Comparison of ENCODE assay signal across 16 cellular contexts in the genomic region with DNA sequence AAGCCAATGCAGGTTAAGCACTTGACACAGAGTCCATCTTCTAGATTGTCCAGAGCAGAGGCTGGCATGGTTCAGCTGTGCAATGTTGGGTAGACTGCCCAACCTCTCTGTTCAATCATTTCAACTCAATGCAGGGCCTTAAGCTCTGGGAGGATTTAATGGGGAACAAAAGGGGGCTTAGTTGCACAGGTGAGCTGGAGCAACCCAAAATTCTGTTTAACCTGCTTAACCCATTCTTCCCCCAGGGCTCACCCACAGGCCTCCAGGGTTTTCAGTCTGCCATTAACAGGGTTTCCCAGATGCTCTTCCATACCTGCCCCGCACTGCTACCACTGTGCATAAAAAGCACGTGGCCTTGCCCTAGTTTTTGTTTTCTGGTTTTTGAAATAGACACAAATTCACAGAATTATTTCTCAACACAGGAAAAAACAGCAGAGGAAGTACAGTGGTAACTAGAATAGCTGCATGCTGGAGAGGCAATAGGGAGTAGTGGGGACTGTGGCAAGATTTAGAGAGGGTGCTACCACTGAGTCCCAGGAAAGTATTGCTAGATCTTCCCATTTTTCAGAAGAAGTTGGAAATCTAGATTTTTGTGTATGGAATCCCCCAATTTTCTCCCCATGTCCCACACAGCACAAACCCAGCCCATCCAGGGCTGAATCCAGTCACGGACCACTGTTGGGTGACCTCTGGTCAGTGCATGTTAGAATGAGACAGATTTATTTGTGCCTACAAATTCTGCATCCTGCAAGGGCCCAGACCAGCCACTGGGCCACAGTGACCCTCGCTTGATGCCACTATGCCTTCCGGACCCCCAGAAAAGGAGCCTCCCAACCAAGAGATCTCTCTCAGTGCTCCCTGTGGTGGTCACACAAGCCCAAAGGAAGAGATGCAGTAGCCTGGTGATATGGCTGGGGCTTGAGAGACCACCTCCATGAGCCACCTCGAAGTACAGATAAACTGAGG. TPM values are rescaled to one million over a fixed set of nuclear protein-coding genes. Genes with fewer than 3 reads are reported as not detected.
DNase-seq lines count a peak whose midpoint lies in the region; ATAC-seq and TF ChIP-seq lines count a peak whose summit lies in the region.
"Had no signal": no experiment of that assay in that cellular context is flagged by ENCODE, and none has a peak within 500 bp of the region (broad histone marks: within the 10 kb centered on the region; RNA-seq: fewer than 3 reads in every experiment).

No MANE protein-coding gene starts in this region.

- POLR2A ChIA-PET in activated CD4-positive, alpha-beta T cell treated with anti-CD3 and anti-CD28 coated beads, Interleukin-2, amount 10 ng/mL, durations not matched to agents 7 days and 5 days (lab: Charles Lee) = interaction anchor here (0.5 to 0.6 kb wide), 2 partner anchors 32 to 33 kb away, joined by 3 read pairs; no protein-coding TSS in a partner anchor

- WGBS in esophagus, 2 donors = 89 to 91% methylated on average over 6 of the region's 6 CpGs
- no CpG with 5 or more reads among the region's 6 CpGs for WGBS in neuronal stem cell (ENCODE audit: extremely low coverage in 2 of 2, insufficient read length in 2 of 2, insufficient replicate concordance in 1 of 2), 2 donors
- WGBS in urinary bladder = 87% methylated on average over 6 of the region's 6 CpGs

- peaks cover 46% of the 10 kb centered on the region for H3K27me3 Mint-ChIP-seq in activated CD4-positive, alpha-beta T cell treated with anti-CD3 and anti-CD28 coated beads, Interleukin-2, amount 10 ng/mL, durations not matched to agents 7 days and 5 days

- H3K9me3 ChIP-seq in esophagus (ENCODE audit: control insufficient read depth in 2 of 2, insufficient read depth in 1 of 2, low read depth in 1 of 2, low read length in 1 of 2) (no peaks in the 10 kb centered on the region), neuronal stem cell (replicated peaks in 1 of 2; ENCODE audit: control insufficient read depth in 2 of 2, insufficient read depth in 1 of 2, low read depth in 1 of 2, low read length in 2 of 2) (no peaks in the 10 kb centered on the region)

- H3K79me1 ChIP-seq in neuronal stem cell (ENCODE audit: low read depth, low read length) = peaks cover 5% of the 10 kb centered on the region

- peaks cover 5% of the 10 kb centered on the region for H3K4me1 Mint-ChIP-seq in activated CD4-positive, alpha-beta T cell treated with anti-CD3 and anti-CD28 coated beads, Interleukin-2, amount 10 ng/mL, durations not matched to agents 7 days and 5 days

- no peak overlapping the region for H3K14ac ChIP-seq in neuronal stem cell (ENCODE audit: low read length)

- H3K27ac ChIP-seq in esophagus (ENCODE audit: low read depth in 2 of 2, low read length in 1 of 2) (peak overlapping the region; percentile 33 to 65), neuronal stem cell (replicated peaks; ENCODE audit: low read length) (no peak overlapping the region), urinary bladder (ENCODE audit: low read depth) (peak overlapping the region; percentile 39)

- no peak overlapping the region for H3K4me3 Mint-ChIP-seq in activated CD4-positive, alpha-beta T cell treated with anti-CD3 and anti-CD28 coated beads, Interleukin-2, amount 10 ng/mL, durations not matched to agents 7 days and 5 days
- H3K4me3 Mint-ChIP-seq: dendritic cell treated with granulocyte-macrophage colony-stimulating factor and Interleukin-4, amounts not matched to agents 40 ng/mL and 50 ng/mL, for 4 days; stimulated activated naive B cell treated with anti-CD40 and anti-IgM and Interleukin-4, amounts not matched to agents 10 μg/mL and 1 μg/mL and 100 μg/mL, for 72 hours had no signal

- H3K27ac Mint-ChIP-seq in activated CD4-positive, alpha-beta T cell treated with anti-CD3 and anti-CD28 coated beads, Interleukin-2, amount 10 ng/mL, durations not matched to agents 7 days and 5 days = no peak overlapping the region
- H3K27ac Mint-ChIP-seq: dendritic cell treated with granulocyte-macrophage colony-stimulating factor and Interleukin-4, amounts not matched to agents 40 ng/mL and 50 ng/mL, for 4 days; stimulated activated naive B cell treated with anti-CD40 and anti-IgM and Interleukin-4, amounts not matched to agents 10 μg/mL and 1 μg/mL and 100 μg/mL, for 72 hours had no signal

- CTCF ChIA-PET in activated CD4-positive, alpha-beta T cell treated with anti-CD3 and anti-CD28 coated beads, Interleukin-2, amount 10 ng/mL, durations not matched to agents 7 days and 5 days (lab: Charles Lee) = interaction anchor here (2.2 kb wide), 1 partner anchor 16 kb away, joined by 7 read pairs; no protein-coding TSS in a partner anchor

- peak overlapping the region; percentile 36 for H3K18ac ChIP-seq in neuronal stem cell (ENCODE audit: low read length)

- H2BK12ac ChIP-seq in neuronal stem cell (ENCODE audit: low read length) = no peak overlapping the region

- peaks cover 0 to 3% of the 10 kb centered on the region in 2 donors for H3K4me1 ChIP-seq in esophagus (ENCODE audit: control insufficient read depth in 2 of 2, insufficient read depth in 2 of 2, low read length in 1 of 2)
- H3K4me1 ChIP-seq in neuronal stem cell (ENCODE audit: control insufficient read depth in 2 of 2, insufficient read depth in 1 of 2, low read depth in 1 of 2, low read length in 2 of 2) = peaks cover 8% of the 10 kb centered on the region in 2 donors
- H3K4me1 ChIP-seq in urinary bladder (ENCODE audit: insufficient read depth) = no peaks in the 10 kb centered on the region

- H3K27me3 ChIP-seq in esophagus (ENCODE audit: control insufficient read depth in 1 of 2, insufficient read depth in 2 of 2, low read length in 2 of 2) (peaks cover 0 to 8% of the 10 kb centered on the region in 2 donors), neuronal stem cell (ENCODE audit: control insufficient read depth in 3 of 3, insufficient read depth in 3 of 3, low read depth in 1 of 3, low read length in 3 of 3) (peaks cover 0 to 24% (median 0%) of the 10 kb centered on the region in 3 experiments)

- DNase-seq in activated effector memory CD4-positive, alpha-beta T cell treated with anti-CD3 and anti-CD28 coated beads, Interleukin-2, amount 50 U/mL, for 16 hours = peak; percentile 8
- DNase-seq in activated effector memory CD4-positive, alpha-beta T cell treated with Interleukin-2 at 50 U/mL for 16 hours = no peak
- no peak for DNase-seq in neuronal stem cell (ENCODE audit: low spot score)
- no peak for DNase-seq in activated CD4-positive, alpha-beta T cell treated with anti-CD3 and anti-CD28 coated beads, Interleukin-2, amount 10 ng/mL, durations not matched to agents 7 days and 5 days
- DNase-seq: activated T-cell treated with anti-CD3 and anti-CD28 coated beads for 4 hours; amygdala; NCI-H2227 treated with DMSO at 0.1 percent for 48 hours; stimulated activated CD4-positive, alpha-beta T cell treated with anti-CD3 and anti-CD28 coated beads, Interleukin-2, amount 100 ng/mL, for 48 hours; stimulated activated naive B cell treated with anti-CD40 and anti-IgM and Interleukin-4, amounts not matched to agents 10 μg/mL and 1 μg/mL and 100 μg/mL, for 72 hours had no signal

- H2BK5ac ChIP-seq in neuronal stem cell (ENCODE audit: low read length) = no peak overlapping the region

- no peak overlapping the region for H2BK120ac ChIP-seq in neuronal stem cell (ENCODE audit: low read depth, low read length)

- H3K4me2 ChIP-seq in neuronal stem cell (ENCODE audit: insufficient read depth, low read length, poor library complexity, severe bottlenecking) = no peak overlapping the region

- H3K23ac ChIP-seq in neuronal stem cell (ENCODE audit: low read depth, low read length, poor library complexity) = no peak overlapping the region

- no peaks in the 10 kb centered on the region for H3K9me3 Mint-ChIP-seq in activated CD4-positive, alpha-beta T cell treated with anti-CD3 and anti-CD28 coated beads, Interleukin-2, amount 10 ng/mL, durations not matched to agents 7 days and 5 days
- H3K9me3 Mint-ChIP-seq: dendritic cell treated with granulocyte-macrophage colony-stimulating factor and Interleukin-4, amounts not matched to agents 40 ng/mL and 50 ng/mL, for 4 days; stimulated activated naive B cell treated with anti-CD40 and anti-IgM and Interleukin-4, amounts not matched to agents 10 μg/mL and 1 μg/mL and 100 μg/mL, for 72 hours had no signal

- H3K4me3 ChIP-seq in esophagus (ENCODE audit: low read depth in 1 of 2, low read length in 2 of 2) (no peak overlapping the region), neuronal stem cell (ENCODE audit: low read length in 2 of 2) (no peak overlapping the region), urinary bladder (ENCODE audit: low read depth, low read length) (no peak overlapping the region)

- H4K8ac ChIP-seq in neuronal stem cell (ENCODE audit: low read depth, low read length) = no peak overlapping the region

- ATAC-seq in GM18519 (IDR thresholded peaks at IDR 0.05; ENCODE audit: low FRiP score, unreplicated experiment) = no peak
- ATAC-seq in GM18505 (IDR thresholded peaks at IDR 0.05; ENCODE audit: unreplicated experiment) = no peak
- ATAC-seq: activated CD4-positive, CD25-positive, alpha-beta regulatory T cell treated with anti-CD3 and anti-CD28 coated beads, Interleukin-2, amount 50 U/mL, for 24 hours; stimulated activated naive B cell treated with anti-CD40 and anti-IgM and Interleukin-4, amounts not matched to agents 10 μg/mL and 1 μg/mL and 100 μg/mL, for 72 hours had no signal

- no peak overlapping the region for H2AFZ ChIP-seq in neuronal stem cell (ENCODE audit: low read length)

- H3K36me3 ChIP-seq in esophagus (ENCODE audit: control insufficient read depth in 2 of 2, insufficient read depth in 2 of 2, low read length in 1 of 2) (no peaks in the 10 kb centered on the region), neuronal stem cell (replicated peaks in 1 of 2; ENCODE audit: control insufficient read depth in 2 of 2, insufficient read depth in 2 of 2, low read length in 2 of 2) (peaks cover 0 to 3% of the 10 kb centered on the region in 2 donors), urinary bladder (ENCODE audit: insufficient read depth) (no peaks in the 10 kb centered on the region)

- H4K91ac ChIP-seq in neuronal stem cell (ENCODE audit: low read depth, low read length, poor library complexity) = no peak overlapping the region

- TF ChIP-seq POLR2A in GM18505 (IDR thresholded peaks at IDR 0.05; ENCODE audit: borderline replicate concordance, extremely low read depth, insufficient read depth, insufficient read length) = no peak

- no peak overlapping the region for H3K4ac ChIP-seq in neuronal stem cell (ENCODE audit: low read length)

- no peaks in the 10 kb centered on the region for H3K36me3 Mint-ChIP-seq in activated CD4-positive, alpha-beta T cell treated with anti-CD3 and anti-CD28 coated beads, Interleukin-2, amount 10 ng/mL, durations not matched to agents 7 days and 5 days (ENCODE audit: low read depth)
- H3K36me3 Mint-ChIP-seq: stimulated activated naive B cell treated with anti-CD40 and anti-IgM and Interleukin-4, amounts not matched to agents 10 μg/mL and 1 μg/mL and 100 μg/mL, for 72 hours had no signal

- H3K9ac ChIP-seq in neuronal stem cell (ENCODE audit: low read depth, low read length, poor library complexity) = no peak overlapping the region

- no peak overlapping the region for H2BK15ac ChIP-seq in neuronal stem cell (ENCODE audit: low read length)

- peak overlapping the region; percentile 37 for H2AK5ac ChIP-seq in neuronal stem cell (ENCODE audit: low read depth, low read length)

RNA-seq across cellular contexts. Expression of a gene that starts 4.6 kb away (rescaled TPM):
- polyA plus RNA-seq in esophagus (1 to 10 TPM; 3.5 to 6.1 TPM), urinary bladder (142 TPM)
- polyA plus RNA-seq in neuronal stem cell (2013, experiment 1 of 2) = 46.9 TPM
- 49.5 TPM for polyA plus RNA-seq in neuronal stem cell (2013, experiment 2 of 2)
- 118 TPM for total RNA-seq in urinary bladder
- under 1 TPM; 0.40 to 0.62 TPM for total RNA-seq in activated CD4-positive, alpha-beta T cell treated with anti-CD3 and anti-CD28 coated beads, Interleukin-2, amount 10 ng/mL, durations not matched to agents 7 days and 5 days
- total RNA-seq: H4 had no signal

Comparison
In these comparisons a context has a peak if more than half of its experiments do, and no peak if none do; other contexts are left out.
1. RNA of a gene that starts 4.6 kb away (total RNA-seq): 118 TPM in urinary bladder (single experiment); 0.40 to 0.62 TPM in activated CD4-positive, alpha-beta T cell treated with anti-CD3 and anti-CD28 coated beads, Interleukin-2, amount 10 ng/mL, durations not matched to agents 7 days and 5 days; every median in the first group is over 10 times any median in the second.